In the genomic region with DNA sequence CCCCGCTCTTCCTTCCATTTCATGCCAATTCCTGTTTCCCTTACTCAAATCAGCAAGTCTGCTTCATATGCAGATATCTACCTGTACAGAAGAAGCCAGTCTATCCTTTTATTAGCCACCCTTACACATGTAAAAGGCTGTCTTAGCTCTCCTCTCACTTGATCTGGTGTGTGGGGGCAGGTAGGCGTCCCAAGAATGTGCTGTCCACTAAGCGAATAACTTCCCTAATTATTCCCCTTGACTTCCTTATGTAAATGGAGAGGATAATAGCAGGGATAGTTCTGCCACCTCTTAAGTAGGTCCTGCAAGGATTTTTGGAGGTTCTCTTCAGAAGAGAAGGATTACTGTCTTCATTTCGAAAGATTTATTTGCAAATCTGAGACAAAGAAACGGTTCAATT, we compare ENCODE assay signal across 9 cellular contexts.
"Had no signal": no experiment of that assay in that cellular context is flagged by ENCODE, and none has a peak within 500 bp of the region (broad histone marks: within the 10 kb centered on the region; RNA-seq: fewer than 3 reads in every experiment).

No MANE protein-coding gene starts in this region.

- DNase-seq: GOT3, HFFc6, IMR-90, KG1 had no signal

- FAIRE-seq: H54, K562 had no signal

- H3K4me3 ChIP-seq: HAP-1, K562 had no signal

- ATAC-seq: HCT116, K562 had no signal

- H3K4me3 Mint-ChIP-seq: HFFc6 had no signal

- H3K27ac Mint-ChIP-seq: HFFc6 had no signal

- H3K9me3 Mint-ChIP-seq: HFFc6 had no signal

- H3K36me3 ChIP-seq: HAP-1 had no signal

- H3K27ac ChIP-seq: HL-60 had no signal

- H3K9me3 ChIP-seq: HAP-1 had no signal
